ENCODE assay signal across 13 cellular contexts in genomic region chr14:104209985-104210520, GRCh38.
"Had no signal": no experiment of that assay in that cellular context is flagged by ENCODE, and none has a peak within 500 bp of the region (broad histone marks: within the 10 kb centered on the region; RNA-seq: fewer than 3 reads in every experiment).

No MANE protein-coding gene starts in this region.

- H3K4me3 ChIP-seq: esophagus muscularis mucosa, tibial artery had no signal

- H3K27ac ChIP-seq: esophagus muscularis mucosa, tibial artery had no signal

- H3K36me3 ChIP-seq: esophagus muscularis mucosa, tibial artery had no signal

- H3K9me3 ChIP-seq: esophagus muscularis mucosa had no signal

- H3K4me1 ChIP-seq: esophagus muscularis mucosa, tibial artery had no signal

- ATAC-seq: activated CD8-positive, alpha-beta T cell treated with anti-CD3 and anti-CD28 coated beads for 36 hours had no signal

- FAIRE-seq: islet of Langerhans, urothelium cell line had no signal

- DNase-seq: activated CD4-positive, alpha-beta T cell treated with anti-CD3 and anti-CD28 coated beads, Interleukin-2, amount 10 ng/mL, durations not matched to agents 24 days and 14 days; activated CD8-positive, alpha-beta T cell treated with anti-CD3 and anti-CD28 coated beads for 36 hours; activated naive CD4-positive, alpha-beta T cell treated with anti-CD3 and anti-CD28 coated beads for 36 hours; activated T-cell treated with anti-CD3 and anti-CD28 coated beads, Interleukin-2, amount 50 U/mL, for 24 hours; cerebellar nuclear complex; cortex of kidney; retina; stimulated activated CD4-positive, alpha-beta T cell treated with anti-CD3 and anti-CD28 coated beads, Interleukin-2, amount 100 ng/mL, for 24 hours; stimulated activated naive CD4-positive, alpha-beta T cell treated with Interleukin-2 at 50 U/mL for 16 hours; tibial artery had no signal
